20 cellular contexts compared by ENCODE assay signal in the genomic region with DNA sequence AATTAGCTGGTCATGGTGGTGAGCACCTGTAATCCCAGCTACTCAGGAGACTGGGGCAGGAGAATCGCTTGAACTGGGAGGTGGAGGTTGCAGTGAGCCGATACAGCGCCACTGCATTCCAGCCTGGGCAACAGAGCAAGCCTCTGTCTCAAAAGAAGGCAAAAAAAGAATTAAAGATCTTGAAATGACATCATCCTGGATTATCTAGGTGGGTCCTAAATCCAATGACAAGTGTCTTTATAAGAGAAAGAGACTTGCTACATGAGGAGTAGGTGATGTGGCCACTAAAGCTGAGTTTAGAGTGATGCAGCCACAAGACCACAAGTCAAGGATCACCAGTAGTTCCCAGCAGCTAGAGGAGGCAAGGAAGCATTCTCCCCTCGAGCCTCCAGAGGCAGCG. TPM values are rescaled to one million over a fixed set of nuclear protein-coding genes. Genes with fewer than 3 reads are reported as not detected.
DNase-seq lines count a peak whose midpoint lies in the region; ATAC-seq and TF ChIP-seq lines count a peak whose summit lies in the region.
"Had no signal": no experiment of that assay in that cellular context is flagged by ENCODE, and none has a peak within 500 bp of the region (broad histone marks: within the 10 kb centered on the region; RNA-seq: fewer than 3 reads in every experiment).

No MANE protein-coding gene starts in this region.

- ATAC-seq in naive B cell (ENCODE audit: low read depth in 2 of 2) = no peak

- H3K27me3 Mint-ChIP-seq in CD14-positive monocyte (ENCODE audit: low read depth in 3 of 3) = peaks cover 0 to under 1% (median 0%) of the 10 kb centered on the region in 3 donors
- H3K27me3 Mint-ChIP-seq in naive B cell = no peaks in the 10 kb centered on the region

- in situ Hi-C loops in KBM-7 (cut with MboI; ENCODE audit: low pct_unique_long_range_greater_than_20kb, low sequenced_read_pairs) = no loop called here

- H3K27ac Mint-ChIP-seq in CD14-positive monocyte = peak overlapping the region in 5 of 7 donors; percentile 40 to 92 (median 90)
- H3K27ac Mint-ChIP-seq in naive B cell = peak overlapping the region; percentile 97 to 100 (median 98)
- H3K27ac Mint-ChIP-seq: T-helper 1 cell treated with Interleukin-12 subunit alpha and Interleukin-12 subunit beta and Interleukin-4 antibody, amounts not matched to agents 30 μg/mL and 1 μg/mL, for 36 hours had no signal

- no peak overlapping the region for H3K4me3 Mint-ChIP-seq in CD14-positive monocyte
- peak overlapping the region; percentile 56 to 100 (median 88) for H3K4me3 Mint-ChIP-seq in naive B cell
- H3K4me3 Mint-ChIP-seq: T-helper 1 cell treated with Interleukin-12 subunit alpha and Interleukin-12 subunit beta and Interleukin-4 antibody, amounts not matched to agents 30 μg/mL and 1 μg/mL, for 36 hours had no signal

- no peaks in the 10 kb centered on the region for H3K9me3 ChIP-seq in WERI-Rb-1 (ENCODE audit: severe bottlenecking)
- H3K9me3 ChIP-seq: MG63, SJCRH30 had no signal

- no peaks in the 10 kb centered on the region for H3K36me3 ChIP-seq in WERI-Rb-1
- H3K36me3 ChIP-seq: MG63, SJCRH30 had no signal

- H3K4me1 Mint-ChIP-seq in CD14-positive monocyte (peaks cover 96% of the 10 kb centered on the region), naive B cell (peaks cover 85 to 99% (median 98%) of the 10 kb centered on the region in 3 donors)

- DNase-seq in CD14-positive monocyte (ENCODE audit: low spot score) = no peak
- peak; percentile 27 for DNase-seq in KBM-7
- DNase-seq in WERI-Rb-1 = no peak
- no peak for DNase-seq in naive B cell
- no peak for DNase-seq in medulla oblongata (ENCODE audit: extremely low spot score)
- no peak for DNase-seq in globus pallidus (ENCODE audit: low spot score)
- no peak for DNase-seq in NCI-H2029 treated with DMSO at 0.1 percent for 48 hours (lab: John Stamatoyannopoulos, UW)
- DNase-seq in NCI-H1436 (lab: John Stamatoyannopoulos, UW) = no peak
- DNase-seq: DMS79 treated with DMSO at 0.1 percent for 48 hours; Kasumi-1; MG63; NCI-H1105; NCI-H1694; NCI-H2107; NCI-H510A; NCI-H748 treated with DMSO at 0.1 percent for 48 hours; NK-92 treated with Interleukin-12 subunit alpha and Interleukin-12 subunit beta, amount 100 ng/mL, for 24 hours; SJCRH30 had no signal

- H3K4me3 ChIP-seq in WERI-Rb-1 (ENCODE audit: low read depth, low read length) = no peak overlapping the region
- H3K4me3 ChIP-seq: MG63, SJCRH30 had no signal

- H3K9me3 Mint-ChIP-seq in CD14-positive monocyte = peaks cover 0 to 3% (median 0%) of the 10 kb centered on the region in 7 donors
- H3K9me3 Mint-ChIP-seq in naive B cell = peaks cover 0 to 7% (median 4%) of the 10 kb centered on the region in 7 donors
- H3K9me3 Mint-ChIP-seq: T-helper 1 cell treated with Interleukin-12 subunit alpha and Interleukin-12 subunit beta and Interleukin-4 antibody, amounts not matched to agents 30 μg/mL and 1 μg/mL, for 36 hours had no signal

- intact Hi-C loops in CD14-positive monocyte (cut with micrococcal nuclease) = loop anchor here in 1 of 2 donors (10.0 kb wide), 1 partner anchor 148 kb away; a partner anchor contains a TSS

- no peak overlapping the region for H3K27ac ChIP-seq in WERI-Rb-1
- H3K27ac ChIP-seq: C4-2B, SJCRH30 had no signal

- H3K36me3 Mint-ChIP-seq in CD14-positive monocyte (peaks cover 54 to 62% of the 10 kb centered on the region in 2 donors), naive B cell (peaks cover 38 to 50% of the 10 kb centered on the region in 2 donors)

- TF ChIP-seq CTCF in CD14-positive monocyte (IDR thresholded peaks at IDR 0.05) (no peak), WERI-Rb-1 (IDR thresholded peaks at IDR 0.05; ENCODE audit: low read depth, low read length) (peak; percentile 42)

- no peaks in the 10 kb centered on the region for H3K27me3 ChIP-seq in WERI-Rb-1 (ENCODE audit: insufficient read depth, low read depth, severe bottlenecking)
- H3K27me3 ChIP-seq: SJCRH30 had no signal

RNA-seq across cellular contexts. Expression of a gene that starts 15.8 kb away (rescaled TPM):
- polyA plus RNA-seq in CD14-positive monocyte = 10 to 100 TPM; 15.6 to 22.1 TPM
- 100 to 1,000 TPM; 130 to 259 (median 150) TPM for polyA plus RNA-seq in naive B cell (ENCODE audit: low read depth in 6 of 6)

RNA-seq across cellular contexts. Expression of a gene that starts 49.5 kb away (rescaled TPM):
- 10 to 100 TPM in 1 of 2 donors, 1 to 10 TPM in 1; 6.8 to 10.8 TPM for polyA plus RNA-seq in CD14-positive monocyte
- 10 to 100 TPM; 10.1 to 22.6 (median 15.6) TPM for polyA plus RNA-seq in naive B cell (ENCODE audit: low read depth in 6 of 6)

RNA-seq across cellular contexts. Expression of a gene that starts 51.6 kb away (rescaled TPM):
- polyA plus RNA-seq in CD14-positive monocyte (1 to 10 TPM; 3.4 to 5.8 TPM), naive B cell (ENCODE audit: low read depth in 6 of 6) (10 to 100 TPM; 11.8 to 34.9 (median 18.7) TPM)

Comparison
In these comparisons a context has a peak if more than half of its experiments do, and no peak if none do; other contexts are left out.
1. H3K4me3 Mint-ChIP-seq: peak in naive B cell (8 of 8); none in CD14-positive monocyte (0 of 2).
2. RNA of a gene that starts 15.8 kb away (polyA plus RNA-seq): 130 to 259 TPM in naive B cell; 15.6 to 22.1 TPM in CD14-positive monocyte; every median in the first group is over 4 times any median in the second.